ENCODE assay signal across 8 cellular contexts in genomic region chr15:82647835-82648256, GRCh38. TPM values are rescaled to one million over a fixed set of nuclear protein-coding genes. Genes with fewer than 3 reads are reported as not detected.
DNase-seq lines count a peak whose midpoint lies in the region; ATAC-seq and TF ChIP-seq lines count a peak whose summit lies in the region.

No MANE protein-coding gene starts in this region.

- H3K4ac ChIP-seq in H9 (ENCODE audit: low read depth, low read length), result no peak overlapping the region

- TF ChIP-seq EP300 in neural cell (conservative IDR thresholded peaks at IDR 0.05; ENCODE audit: poor library complexity, severe bottlenecking), result no peak

- DNase-seq in H9, result peak; percentile 73
- DNase-seq in activated CD4-positive, alpha-beta T cell treated with anti-CD3 and anti-CD28 coated beads for 4 hours, result peak; percentile 42 to 46
- DNase-seq in effector memory CD4-positive, alpha-beta T cell, result no peak
- peak; percentile 65 for DNase-seq in testis

- H2BK12ac ChIP-seq in H9 (ENCODE audit: insufficient read length, low read depth, low read length), result no peak overlapping the region

- H3K4me1 ChIP-seq in H9 (ENCODE audit: insufficient read depth, low read length), result no peaks in the 10 kb centered on the region
- peaks cover 21% of the 10 kb centered on the region for H3K4me1 ChIP-seq in effector memory CD4-positive, alpha-beta T cell (ENCODE audit: control insufficient read depth, insufficient read depth, low read length, poor library complexity, severe bottlenecking)
- no peaks in the 10 kb centered on the region for H3K4me1 ChIP-seq in testis

- no peaks in the 10 kb centered on the region for H3K9me2 ChIP-seq in neural cell (ENCODE audit: insufficient read depth, low read length)

- peaks cover 0 to 4% of the 10 kb centered on the region in 2 experiments; a peak in 2 of 5 replicates for H3K9me3 Mint-ChIP-seq in H9

- no peaks in the 10 kb centered on the region for H3F3A ChIP-seq in neural cell (ENCODE audit: insufficient read depth, low read length, poor library complexity, severe bottlenecking)

- peaks cover 16 to 18% of the 10 kb centered on the region in 2 experiments for H3K4me1 Mint-ChIP-seq in H9

- no peak overlapping the region for H2BK15ac ChIP-seq in H9 (ENCODE audit: low read depth, low read length)

- no peak overlapping the region for H3K14ac ChIP-seq in H9 (ENCODE audit: insufficient read depth, low read length)

- H3K27ac Mint-ChIP-seq in H9, result no peak overlapping the region

- no peak overlapping the region for H2AFZ ChIP-seq in H9 (ENCODE audit: low read length)
- no peak overlapping the region for H2AFZ ChIP-seq in neural cell (ENCODE audit: low read depth, low read length)

- H3T11ph ChIP-seq in H9 (ENCODE audit: low read length), result no peak overlapping the region

- WGBS in H9 (ENCODE audit: extremely low coverage, insufficient read length, low lambda C conversion rate), result no CpG with 5 or more reads among the region's 49 CpGs
- WGBS in testis, 2 donors, result 0% methylated on average over 8 of the region's 49 CpGs; no CpG with 5 or more reads in 1 of the 2 donors

- H3K79me1 ChIP-seq in H9 (ENCODE audit: insufficient read depth, low read depth, low read length, poor library complexity, severe bottlenecking), result no peaks in the 10 kb centered on the region

- peak overlapping the region; percentile 56 to 77 for H3K4me3 Mint-ChIP-seq in H9

- no peak overlapping the region for H2BK120ac ChIP-seq in H9 (ENCODE audit: low read depth, low read length, poor library complexity, severe bottlenecking)

- H3K9me3 ChIP-seq in H9 (ENCODE audit: control insufficient read depth, low read depth, low read length) (no peaks in the 10 kb centered on the region), neural cell (ENCODE audit: low read length) (no peaks in the 10 kb centered on the region), testis (no peaks in the 10 kb centered on the region)
- H3K9me3 ChIP-seq in effector memory CD4-positive, alpha-beta T cell (ENCODE audit: control insufficient read depth, low read length), result no peaks in the 10 kb centered on the region

- TF ChIP-seq POLR2A in testis (IDR thresholded peaks at IDR 0.05), result no peak

- H3K56ac ChIP-seq in H9 (ENCODE audit: insufficient read length, low read depth, low read length), result no peak overlapping the region

- H3K27ac ChIP-seq in H9 (ENCODE audit: insufficient read length, low read depth, low read length), result no peak overlapping the region
- H3K27ac ChIP-seq in effector memory CD4-positive, alpha-beta T cell (ENCODE audit: insufficient read depth, low read length, poor library complexity, severe bottlenecking), result no peak overlapping the region
- H3K27ac ChIP-seq in neural cell (ENCODE audit: low read length), result no peak overlapping the region
- peak overlapping the region; percentile 64 to 79 for H3K27ac ChIP-seq in testis

- no peak overlapping the region for H2BK5ac ChIP-seq in H9 (ENCODE audit: insufficient read length, low read length)

- H3K79me2 ChIP-seq in H9 (ENCODE audit: insufficient read depth, low read length), result no peaks in the 10 kb centered on the region
- H3K79me2 ChIP-seq in neural cell (replicated peaks; ENCODE audit: insufficient read depth, low read length), result no peaks in the 10 kb centered on the region

- H4K5ac ChIP-seq in H9 (ENCODE audit: insufficient read length, low read depth, low read length), result no peak overlapping the region

- H4K20me1 ChIP-seq in H9 (ENCODE audit: control insufficient read depth, insufficient read depth, insufficient read length), result no peaks in the 10 kb centered on the region
- no peaks in the 10 kb centered on the region for H4K20me1 ChIP-seq in neural cell (ENCODE audit: insufficient read depth)

- H3K36me3 ChIP-seq in effector memory CD4-positive, alpha-beta T cell (ENCODE audit: control insufficient read depth, insufficient read depth, low read length), result no peaks in the 10 kb centered on the region
- H3K36me3 ChIP-seq in neural cell (ENCODE audit: insufficient read depth, low read length), result no peaks in the 10 kb centered on the region
- no peaks in the 10 kb centered on the region for H3K36me3 ChIP-seq in testis (ENCODE audit: low read depth, missing control alignments)

- H4K91ac ChIP-seq in H9 (ENCODE audit: insufficient read length, low read depth, low read length), result no peak overlapping the region

- no peak overlapping the region for H3K18ac ChIP-seq in H9 (ENCODE audit: insufficient read length, low read depth, low read length)

- intact Hi-C loops in testis (cut with DNase I; ENCODE audit: low total_unique reads), result no loop called here

- ATAC-seq in GM21825 (IDR thresholded peaks at IDR 0.05; ENCODE audit: unreplicated experiment) (no peak), HG02840 (IDR thresholded peaks at IDR 0.05; ENCODE audit: low FRiP score, unreplicated experiment) (no peak), HG03439 (IDR thresholded peaks at IDR 0.05; ENCODE audit: unreplicated experiment) (no peak)

- H3K27me3 Mint-ChIP-seq in H9 (ENCODE audit: low read depth), result peaks cover 84% of the 10 kb centered on the region

- no peak overlapping the region for H2BK20ac ChIP-seq in H9 (ENCODE audit: low read depth, low read length, poor library complexity, severe bottlenecking)

- H2AK5ac ChIP-seq in H9 (ENCODE audit: insufficient read length, low read length), result no peak overlapping the region

- H4K8ac ChIP-seq in H9 (replicated peaks; ENCODE audit: insufficient read length, low read depth, low read length), result no peak overlapping the region

- H3K23ac ChIP-seq in H9 (ENCODE audit: insufficient read length, low read depth, low read length), result no peak overlapping the region

- H3K36me3 Mint-ChIP-seq in H9 (ENCODE audit: insufficient read depth in 1 of 3, low read depth in 3 of 3), result peaks cover 0 to 2% (median 0%) of the 10 kb centered on the region in 3 experiments; a peak in 2 of 7 replicates

- peaks cover 23% of the 10 kb centered on the region; the same call in 1 of the 2 replicates for H3K27me3 ChIP-seq in H9 (ENCODE audit: insufficient read depth, low read length)
- H3K27me3 ChIP-seq in effector memory CD4-positive, alpha-beta T cell (replicated peaks; ENCODE audit: control insufficient read depth, insufficient read depth, low read length, poor library complexity, severe bottlenecking), result peaks cover 21% of the 10 kb centered on the region
- H3K27me3 ChIP-seq in neural cell (ENCODE audit: insufficient read depth, low read depth, low read length), result peaks cover 64% of the 10 kb centered on the region
- H3K27me3 ChIP-seq in testis, result no peaks in the 10 kb centered on the region

- H3K4me2 ChIP-seq in H9 (ENCODE audit: insufficient read depth, insufficient read length, low read length), result peak overlapping the region; percentile 66
- H3K4me2 ChIP-seq in neural cell (ENCODE audit: low read length), result no peak overlapping the region

- H3K9ac ChIP-seq in H9 (ENCODE audit: extremely low read depth, insufficient read length, low read length) (no peak overlapping the region), neural cell (ENCODE audit: low read length) (peak overlapping the region; percentile 34)

- H3K23me2 ChIP-seq in H9 (ENCODE audit: insufficient read length, low read depth, low read length, poor library complexity, severe bottlenecking), result peaks cover 2% of the 10 kb centered on the region

- peak overlapping the region; percentile 52 for H3K4me3 ChIP-seq in effector memory CD4-positive, alpha-beta T cell (ENCODE audit: insufficient read depth, low read depth, low read length, poor library complexity, severe bottlenecking)
- H3K4me3 ChIP-seq in neural cell (ENCODE audit: low read length) (peak overlapping the region; percentile 65), testis (peak overlapping the region; percentile 58 to 67)

- no peak for TF ChIP-seq RAD21 in neural cell (conservative IDR thresholded peaks at IDR 0.05)

- TF ChIP-seq CTCF in H9 (conservative IDR thresholded peaks at IDR 0.05) (no peak), neural cell (IDR thresholded peaks at IDR 0.05; ENCODE audit: poor library complexity, severe bottlenecking) (no peak), testis (IDR thresholded peaks at IDR 0.05) (no peak)

TF ChIP-seq in neural cell, 6 proteins besides CTCF, POLR2A, EP300 and RAD21:
- peak; percentile 28 for TF ChIP-seq MXI1 (conservative IDR thresholded peaks at IDR 0.05; ENCODE audit: poor library complexity, severe bottlenecking)
- no peak for TF ChIP-seq REST (IDR thresholded peaks at IDR 0.05; ENCODE audit: borderline replicate concordance)
TF ChIP-seq in neural cell: peak in this region for 1.

RNA-seq across cellular contexts. Expression of gene CPEB1, which starts 0.7 kb away (rescaled TPM):
- total RNA-seq in H9 (2021) (1.0 and 1.5 TPM in 2 replicates), testis (10 to 100 TPM; 74.3 to 89.1 TPM)
- polyA plus RNA-seq in neural cell (0.61 and 1.3 TPM in 2 replicates), testis (ENCODE audit: insufficient read depth, low read depth, low replicate concordance) (60.8 TPM)
- 0.24 and 0.93 TPM in 2 replicates for polyA minus RNA-seq in neural cell

Comparison
In these comparisons a context has a peak if more than half of its experiments do, and no peak if none do; other contexts are left out.
1. DNase-seq: peak in H9 (single experiment), activated CD4-positive, alpha-beta T cell treated with anti-CD3 and anti-CD28 coated beads for 4 hours (2 of 2) and testis (single experiment); none in effector memory CD4-positive, alpha-beta T cell (0 of 3).
2. H3K27ac ChIP-seq: peak in testis (2 of 2); none in H9 (single experiment), effector memory CD4-positive, alpha-beta T cell (single experiment) and neural cell (single experiment).
3. RNA of gene CPEB1, which starts 0.7 kb away (total RNA-seq): 74.3 to 89.1 TPM in testis; 1.0 to 1.5 TPM in H9; every median in the first group is over 10 times any median in the second.
4. Peak in every context shown above with its lines, with median percentiles within 50 percentile points of each other: H3K4me3 ChIP-seq.